1 cellular context compared by ENCODE assay signal in genomic region chr14:68377459-68377858, GRCh38.
TF ChIP-seq lines count a peak whose summit lies in the region.

No MANE protein-coding gene starts in this region.

TF ChIP-seq in K562, 482 proteins besides CTCF, POLR2A, EP300 and RAD21 (continued from another document):
- TF ChIP-seq CHD7 (IDR thresholded peaks at IDR 0.05; ENCODE audit: low read depth, low read length) (no peak), PYGO2 (tag; IDR thresholded peaks at IDR 0.05) (no peak), ZNF398 (CRISPR knock-in tag; IDR thresholded peaks at IDR 0.05) (no peak), MAFK (IDR thresholded peaks at IDR 0.05; ENCODE audit: low read length) (no peak), GTF2B (IDR thresholded peaks at IDR 0.05; ENCODE audit: extremely low read depth, insufficient read length) (no peak), ZNF444 (CRISPR knock-in tag; IDR thresholded peaks at IDR 0.05) (no peak), ZNF668 (CRISPR knock-in tag; IDR thresholded peaks at IDR 0.05) (no peak), NRF1 (conservative IDR thresholded peaks at IDR 0.05 in 1 of 2, IDR thresholded peaks at IDR 0.05 in 1 of 2) (peak in 1 of 2 experiments; percentile 34; a peak in 2 of 4 replicates), HSF4 (CRISPR knock-in tag; IDR thresholded peaks at IDR 0.05; ENCODE audit: borderline replicate concordance) (no peak), MNT (conservative IDR thresholded peaks at IDR 0.05) (peak in 1 of 2 experiments; percentile 38; a peak in 1 of 4 replicates), POU5F1 (IDR thresholded peaks at IDR 0.05; ENCODE audit: borderline replicate concordance, low read depth, low read length, partially characterized antibody) (no peak), STAT5A (IDR thresholded peaks at IDR 0.05; ENCODE audit: borderline replicate concordance, low read length) (no peak), RREB1 (CRISPR knock-in tag; IDR thresholded peaks at IDR 0.05) (no peak), HMGXB4 (CRISPR knock-in tag; IDR thresholded peaks at IDR 0.05) (no peak), ETS1 (conservative IDR thresholded peaks at IDR 0.05; ENCODE audit: control insufficient read depth, low read depth, low read length) (no peak), CREM (IDR thresholded peaks at IDR 0.05; ENCODE audit: low read depth) (peak; percentile 89)
